In genomic region chr6:159863341-159863740, GRCh38 we compare ENCODE assay signal across 8 cellular contexts. TPM values are rescaled to one million over a fixed set of nuclear protein-coding genes. Genes with fewer than 3 reads are reported as not detected.
DNase-seq lines count a peak whose midpoint lies in the region; ATAC-seq and TF ChIP-seq lines count a peak whose summit lies in the region.
"Not testable (repeated sequence)": the region's sequence is repeated elsewhere in the genome, so short reads cannot be mapped to it uniquely, and the experiment has no call there.

No MANE protein-coding gene starts in this region.

- H3K4me1 ChIP-seq in MM.1S (ENCODE audit: low read length); left lung: not testable (repeated sequence)
- H3K4me1 ChIP-seq in spleen = peaks cover 0 to 14% (median 0%) of the 10 kb centered on the region in 6 donors

- TF ChIP-seq POLR2A in spleen (IDR thresholded peaks at IDR 0.05) = not testable (repeated sequence)

- not testable (repeated sequence) for H3K9ac ChIP-seq in MM.1S (ENCODE audit: low read length)

- H3K79me2 ChIP-seq in MM.1S (ENCODE audit: low read length) = not testable (repeated sequence)

- WGBS in spleen, 5 donors = 27 to 37% (median 30%) methylated on average over 5 of the region's 5 CpGs

- intact Hi-C loops in left lung (cut with DNase I) = loop anchor here in 1 of 2 donors (10.0 kb wide), 2 partner anchors 81 to 591 kb away; no protein-coding TSS in a partner anchor
- intact Hi-C loops in spleen (cut with DNase I; ENCODE audit: low total_unique reads) = loop anchor here (10.0 kb wide), 1 partner anchor 591 kb away; no protein-coding TSS in a partner anchor

- not testable (repeated sequence) for H2AFZ ChIP-seq in MM.1S (ENCODE audit: low read length)

- H3K36me3 ChIP-seq in MM.1S (replicated peaks; ENCODE audit: insufficient read depth, low read length); left lung; spleen: not testable (repeated sequence)

- ATAC-seq in left lung = peak; percentile 90

- not testable (repeated sequence) for H3F3A ChIP-seq in MM.1S (ENCODE audit: insufficient read depth, low read length)

- DNase-seq in GM19238 (ENCODE audit: insufficient read length, low spot score) = peak; percentile 35
- DNase-seq in MM.1S = peak; percentile 19
- DNase-seq in NOMO-1 (lab: John Stamatoyannopoulos, UW; ENCODE audit: unreplicated experiment in 2 of 2) = peak; percentile 41 to 55
- DNase-seq in activated T-cell treated with anti-CD3 and anti-CD28 coated beads for 24 hours (ENCODE audit: low read depth) = peak; percentile 30
- peak; percentile 15 for DNase-seq in epithelial cell of proximal tubule (ENCODE audit: low read depth)
- not testable (repeated sequence) for DNase-seq in left lung, spleen

- peak; percentile 49 for TF ChIP-seq CTCF in C4-2B (conservative IDR thresholded peaks at IDR 0.05)
- peak; percentile 29 for TF ChIP-seq CTCF in MM.1S (IDR thresholded peaks at IDR 0.05; ENCODE audit: low read length)
- TF ChIP-seq CTCF in epithelial cell of proximal tubule (conservative IDR thresholded peaks at IDR 0.05; ENCODE audit: low read depth, low read length) = peak; percentile 64
- peak in 1 of 2 donors; percentile 35 for TF ChIP-seq CTCF in left lung (IDR thresholded peaks at IDR 0.05)
- TF ChIP-seq CTCF in spleen (IDR thresholded peaks at IDR 0.05 in 8 of 11, conservative IDR thresholded peaks at IDR 0.05 in 3 of 11) = peak in 9 of 11 experiments; percentile 22 to 65 (median 57)

- H3K9me2 ChIP-seq in MM.1S (replicated peaks; ENCODE audit: insufficient read depth, low read length) = not testable (repeated sequence)

- not testable (repeated sequence) for H3K27me3 ChIP-seq in MM.1S (replicated peaks; ENCODE audit: insufficient read depth, low read length); left lung; spleen (replicated peaks in 1 of 7)

- H3K9me3 ChIP-seq in MM.1S (replicated peaks; ENCODE audit: insufficient read depth, low read length); left lung; spleen: not testable (repeated sequence)

- not testable (repeated sequence) for H3K27ac ChIP-seq in C4-2B; MM.1S (ENCODE audit: low read length); left lung; spleen

- not testable (repeated sequence) for H4K20me1 ChIP-seq in MM.1S (ENCODE audit: insufficient read depth, low read length)

- H3K4me2 ChIP-seq in MM.1S (ENCODE audit: low read depth, low read length) = not testable (repeated sequence)

- H3K4me3 ChIP-seq in MM.1S (ENCODE audit: low read length); epithelial cell of proximal tubule (ENCODE audit: low read depth, low read length); left lung; spleen: not testable (repeated sequence)

RNA-seq across cellular contexts. Expression of gene MAS1, which starts 27.4 kb away (rescaled TPM):
- not detected in 2 replicates for total RNA-seq in epithelial cell of proximal tubule
- under 1 TPM in 1 of 2 donors, not detected in 1; 0.03 TPM for total RNA-seq in left lung
- total RNA-seq in spleen = not detected
- polyA plus RNA-seq in spleen = under 1 TPM in 1 of 3 donors, not detected in 2; under 0.01 TPM
